ENCODE assay signal across 13 cellular contexts in genomic region chr1:145916745-145917144, GRCh38. TPM values are rescaled to one million over a fixed set of nuclear protein-coding genes. Genes with fewer than 3 reads are reported as not detected.
DNase-seq lines count a peak whose midpoint lies in the region; ATAC-seq, FAIRE-seq and TF ChIP-seq lines count a peak whose summit lies in the region.
"Had no signal": no experiment of that assay in that cellular context is flagged by ENCODE, and none has a peak within 500 bp of the region (broad histone marks: within the 10 kb centered on the region; RNA-seq: fewer than 3 reads in every experiment).

No MANE protein-coding gene starts in this region.

- no peaks in the 10 kb centered on the region for H3K9me3 Mint-ChIP-seq in activated T-cell treated with anti-CD3 and anti-CD28 coated beads, Interleukin-2, amount 50 U/mL, for 24 hours
- H3K9me3 Mint-ChIP-seq in endodermal cell = no peaks in the 10 kb centered on the region

- H3K4me1 Mint-ChIP-seq in activated T-cell treated with anti-CD3 and anti-CD28 coated beads, Interleukin-2, amount 50 U/mL, for 24 hours (ENCODE audit: low read depth) = peaks cover 59% of the 10 kb centered on the region
- H3K4me1 Mint-ChIP-seq in endodermal cell = peaks cover 24% of the 10 kb centered on the region

- no peak overlapping the region for H3K9ac ChIP-seq in endodermal cell (ENCODE audit: extremely low read depth, low read length, poor library complexity, severe bottlenecking)
- no peak overlapping the region for H3K9ac ChIP-seq in kidney (ENCODE audit: low read length in 2 of 2)

- no peak for TF ChIP-seq CTCF in RWPE1 (conservative IDR thresholded peaks at IDR 0.05; ENCODE audit: low read depth)
- TF ChIP-seq CTCF in endodermal cell (conservative IDR thresholded peaks at IDR 0.05) = no peak
- no peak for TF ChIP-seq CTCF in psoas muscle (IDR thresholded peaks at IDR 0.05)
- TF ChIP-seq CTCF in kidney (IDR thresholded peaks at IDR 0.05; ENCODE audit: borderline replicate concordance, extremely low read depth, insufficient read depth) = no peak

- intact Hi-C loops in psoas muscle (cut with DNase I) = loop anchor here (5.0 kb wide), 2 partner anchors 36 to 96 kb away; no protein-coding TSS in a partner anchor
- intact Hi-C loops in kidney (cut with DNase I) = no loop called here

- ATAC-seq in psoas muscle = no peak
- ATAC-seq: HCT116, Right ventricle myocardium inferior had no signal

- POLR2A ChIA-PET in RWPE1 (lab: Yijun Ruan, JAX; ENCODE audit: low non-redundant PET) = no interaction called here

- H3K9me3 ChIP-seq in endodermal cell (ENCODE audit: control insufficient read depth, low read length) = no peaks in the 10 kb centered on the region
- no peaks in the 10 kb centered on the region for H3K9me3 ChIP-seq in psoas muscle
- no peaks in the 10 kb centered on the region for H3K9me3 ChIP-seq in kidney (ENCODE audit: control insufficient read depth in 1 of 2, low read length in 2 of 2)

- H3K36me3 ChIP-seq in endodermal cell (ENCODE audit: control insufficient read depth, insufficient read depth, low read length) (peaks cover 32% of the 10 kb centered on the region), psoas muscle (ENCODE audit: insufficient read depth in 1 of 2, low read depth in 1 of 2) (peaks cover 4 to 61% of the 10 kb centered on the region in 2 donors), kidney (ENCODE audit: control insufficient read depth in 1 of 2, insufficient read depth in 2 of 2, low read length in 2 of 2) (peaks cover 2 to 12% of the 10 kb centered on the region in 2 donors)

- CTCF ChIA-PET in RWPE1 (lab: Yijun Ruan, JAX) = interaction anchor here (0.8 to 2.0 kb wide), 2 partner anchors 25 to 71 kb away, joined by 3 to 8 read pairs; partner anchors contain the start of gene NUDT17

- peak overlapping the region; percentile 81 for H3K27ac Mint-ChIP-seq in activated T-cell treated with anti-CD3 and anti-CD28 coated beads, Interleukin-2, amount 50 U/mL, for 24 hours
- no peak overlapping the region for H3K27ac Mint-ChIP-seq in endodermal cell

- no peaks in the 10 kb centered on the region for H3K27me3 Mint-ChIP-seq in activated T-cell treated with anti-CD3 and anti-CD28 coated beads, Interleukin-2, amount 50 U/mL, for 24 hours
- H3K27me3 Mint-ChIP-seq in endodermal cell (ENCODE audit: insufficient read depth) = no peaks in the 10 kb centered on the region

- H3K4me3 Mint-ChIP-seq in activated T-cell treated with anti-CD3 and anti-CD28 coated beads, Interleukin-2, amount 50 U/mL, for 24 hours = peak overlapping the region; percentile 93
- peak overlapping the region; percentile 1 for H3K4me3 Mint-ChIP-seq in endodermal cell

- no peak for DNase-seq in activated T-cell treated with anti-CD3 and anti-CD28 coated beads, Interleukin-2, amount 50 U/mL, for 24 hours
- DNase-seq in activated T-cell treated with anti-CD3 and anti-CD28 coated beads, Interleukin-2, amount 50 U/mL, for 48 hours = no peak
- DNase-seq in RWPE1 (ENCODE audit: low spot score) (no peak), endodermal cell (no peak), psoas muscle (no peak), NCI-H510A (lab: John Stamatoyannopoulos, UW) (no peak), kidney (no peak), NCI-H2107 (lab: John Stamatoyannopoulos, UW) (no peak)
- DNase-seq: amygdala, NCI-H446 had no signal

- 88 to 94% methylated on average over 5 of the region's 5 CpGs for WGBS in endodermal cell (ENCODE audit: insufficient coverage in 1 of 2, insufficient read length in 1 of 2), 2 experiments
- 80 to 81% (median 80%) methylated on average over 5 of the region's 5 CpGs for WGBS in psoas muscle, 3 donors

- H3K36me3 Mint-ChIP-seq in activated T-cell treated with anti-CD3 and anti-CD28 coated beads, Interleukin-2, amount 50 U/mL, for 24 hours (ENCODE audit: low read depth) = peaks cover 77% of the 10 kb centered on the region
- H3K36me3 Mint-ChIP-seq in endodermal cell (ENCODE audit: low read depth) = peaks cover 31% of the 10 kb centered on the region

- no peaks in the 10 kb centered on the region for H3K27me3 ChIP-seq in endodermal cell (ENCODE audit: control insufficient read depth, insufficient read depth, low read length, poor library complexity, severe bottlenecking)
- no peaks in the 10 kb centered on the region for H3K27me3 ChIP-seq in psoas muscle (ENCODE audit: insufficient read depth in 3 of 3, low read length in 2 of 3)

- H3K27ac ChIP-seq in RWPE1 (peak overlapping the region; percentile 92), endodermal cell (ENCODE audit: low read depth, low read length) (no peak overlapping the region), psoas muscle (peak overlapping the region; percentile 88), kidney (ENCODE audit: low read depth in 2 of 2, low read length in 2 of 2) (no peak overlapping the region)

- H3K4me1 ChIP-seq in endodermal cell (ENCODE audit: control insufficient read depth, insufficient read depth, low read length) (peaks cover 8% of the 10 kb centered on the region), psoas muscle (peaks cover 21% of the 10 kb centered on the region), kidney (ENCODE audit: control insufficient read depth in 1 of 2, insufficient read depth in 1 of 2, low read depth in 1 of 2, low read length in 2 of 2) (peaks cover 5 to 22% of the 10 kb centered on the region in 2 donors)

- H3K4me3 ChIP-seq in endodermal cell (ENCODE audit: low read length) (no peak overlapping the region), psoas muscle (peak overlapping the region; percentile 98), kidney (ENCODE audit: low read length in 2 of 2) (no peak overlapping the region)

- FAIRE-seq in kidney (lab: Jason Lieb, UNC) = no peak

RNA-seq across cellular contexts. Expression of gene PEX11B, which starts 1.8 kb away (rescaled TPM):
- total RNA-seq in endodermal cell (10 to 100 TPM; 12.9 to 16.0 TPM), psoas muscle (10 to 100 TPM; 19.3 to 36.3 (median 23.1) TPM), kidney (35.7 TPM)
- polyA plus RNA-seq in endodermal cell (2013, experiment 1 of 2) = 18.2 TPM
- 21.8 TPM for polyA plus RNA-seq in endodermal cell (2013, experiment 2 of 2)
- polyA plus RNA-seq in psoas muscle (10 to 100 TPM; 22.8 to 34.8 (median 29.4) TPM), kidney (ENCODE audit: insufficient read depth, low read depth, low replicate concordance) (50.5 TPM)

RNA-seq across cellular contexts. Expression of gene ITGA10, which starts 6.9 kb away (rescaled TPM):
- under 1 TPM; 0.18 to 0.33 TPM for total RNA-seq in endodermal cell
- polyA plus RNA-seq in endodermal cell (2013, experiment 1 of 2) = 0.18 TPM
- polyA plus RNA-seq in endodermal cell (2013, experiment 2 of 2) = 0.08 TPM
- total RNA-seq in psoas muscle = 10 to 100 TPM in 1 of 4 donors, 1 to 10 TPM in 3; 1.0 to 18.0 (median 5.4) TPM
- polyA plus RNA-seq in psoas muscle = 10 to 100 TPM in 1 of 3 donors, 1 to 10 TPM in 2; 1.4 to 24.8 (median 1.7) TPM
- 11.0 TPM for total RNA-seq in kidney
- polyA plus RNA-seq in kidney (ENCODE audit: insufficient read depth, low read depth, low replicate concordance) = 0.54 TPM

RNA-seq across cellular contexts. Expression of gene RBM8A, which starts 10.5 kb away (rescaled TPM):
- total RNA-seq in endodermal cell (100 to 1,000 TPM; 299 to 314 TPM), psoas muscle (100 to 1,000 TPM in 3 of 4 donors, 10 to 100 TPM in 1; 82.9 to 254 (median 174) TPM), kidney (131 TPM)
- polyA plus RNA-seq in endodermal cell (2013, experiment 1 of 2) = 181 TPM
- polyA plus RNA-seq in endodermal cell (2013, experiment 2 of 2) = 193 TPM
- polyA plus RNA-seq in psoas muscle (100 to 1,000 TPM; 193 to 527 (median 243) TPM), kidney (ENCODE audit: insufficient read depth, low read depth, low replicate concordance) (105 TPM)

RNA-seq across cellular contexts. Expression of gene ANKRD35, which starts 31.1 kb away (rescaled TPM):
- total RNA-seq in endodermal cell (1 to 10 TPM in 1 of 2 donors, under 1 TPM in 1; 0.88 to 1.4 TPM), psoas muscle (1 to 10 TPM; 2.6 to 6.0 (median 4.6) TPM), kidney (1.2 TPM)
- polyA plus RNA-seq in endodermal cell (2013, experiment 1 of 2) = 0.68 TPM
- polyA plus RNA-seq in endodermal cell (2013, experiment 2 of 2) = 0.70 TPM
- polyA plus RNA-seq in psoas muscle (10 to 100 TPM in 1 of 3 donors, 1 to 10 TPM in 2; 3.1 to 16.5 (median 7.8) TPM), kidney (ENCODE audit: insufficient read depth, low read depth, low replicate concordance) (0.71 TPM)
- polyA plus RNA-seq: neural cell had no signal

RNA-seq across cellular contexts. Expression of gene LIX1L, which starts 41.1 kb away (rescaled TPM):
- total RNA-seq in endodermal cell (10 to 100 TPM; 16.6 to 21.3 TPM), psoas muscle (10 to 100 TPM; 14.6 to 59.7 (median 38.0) TPM), kidney (27.8 TPM)
- polyA plus RNA-seq in endodermal cell (2013, experiment 1 of 2) = 25.7 TPM
- polyA plus RNA-seq in endodermal cell (2013, experiment 2 of 2) = 28.8 TPM
- polyA plus RNA-seq in psoas muscle (10 to 100 TPM; 23.5 to 36.9 (median 28.1) TPM), kidney (ENCODE audit: insufficient read depth, low read depth, low replicate concordance) (10.0 TPM)

Comparison
In these comparisons a context has a peak if more than half of its experiments do, and no peak if none do; other contexts are left out.
1. H3K27ac ChIP-seq: peak in RWPE1 (single experiment) and psoas muscle (single experiment); none in endodermal cell (single experiment) and kidney (0 of 2).